In genomic region chr7:10662982-10663884, GRCh38 we compare ENCODE assay signal across 22 cellular contexts.
A peak's percentile ranks its signal among the peaks of the same experiment; 100 is the strongest.
DNase-seq lines count a peak whose midpoint lies in the region; ATAC-seq lines count a peak whose summit lies in the region.
"Had no signal": no experiment of that assay in that cellular context is flagged by ENCODE, and none has a peak within 500 bp of the region (broad histone marks: within the 10 kb centered on the region; RNA-seq: fewer than 3 reads in every experiment).

No MANE protein-coding gene starts in this region.

- H3K4me1 ChIP-seq in ACC112 (ENCODE audit: control insufficient read depth, insufficient read depth, low read length, unreplicated experiment): no peaks in the 10 kb centered on the region
- H3K4me1 ChIP-seq: psoas muscle, tibial artery had no signal

- H3K27ac ChIP-seq in ACC112 (ENCODE audit: low read depth, low read length): no peak overlapping the region
- H3K27ac ChIP-seq: psoas muscle, tibial artery had no signal

- no peaks in the 10 kb centered on the region for H3K79me2 ChIP-seq in ACC112 (ENCODE audit: control insufficient read depth, insufficient read depth, low read length, unreplicated experiment)

- no peaks in the 10 kb centered on the region for H3K36me3 ChIP-seq in ACC112 (ENCODE audit: insufficient read depth, low read length)
- H3K36me3 ChIP-seq: tibial artery had no signal

- H3K27me3 ChIP-seq in ACC112 (ENCODE audit: insufficient read depth, low read length): no peaks in the 10 kb centered on the region
- H3K27me3 ChIP-seq: dorsolateral prefrontal cortex, tibial artery had no signal

- DNase-seq in RPMI8226 (peak; percentile 67), D341Med (ENCODE audit: low spot score) (no peak), COR-L47 (lab: John Stamatoyannopoulos, UW) (no peak), kidney glomerular epithelial cell (lab: John Stamatoyannopoulos, UW) (no peak)
- DNase-seq: activated CD4-positive, alpha-beta memory T cell treated with anti-CD3 and anti-CD28 coated beads, Interleukin-2, amount 10 ng/mL, durations not matched to agents 7 days and 5 days; activated gamma-delta T cell treated with Interleukin-2 at 50 U/mL for 16 hours; activated T-cell treated with anti-CD3 and anti-CD28 coated beads for 4 hours; amniotic stem cell; CD4-positive, CD25-positive, alpha-beta regulatory T cell; DMS53; GOT3; left ventricle myocardium superior; NCI-H1694; NCI-H82; psoas muscle; tibial artery had no signal

- 0 out of 2 replicates have a peak overlapping the region, but pooled peaks have one; percentile 22 for H3K4me3 ChIP-seq in ACC112 (ENCODE audit: low read depth, low read length)
- H3K4me3 ChIP-seq: dorsolateral prefrontal cortex, psoas muscle, tibial artery had no signal

- peak; percentile 54 for ATAC-seq in GM18907 (IDR thresholded peaks at IDR 0.05; ENCODE audit: unreplicated experiment)
- ATAC-seq in HG03159 (IDR thresholded peaks at IDR 0.05; ENCODE audit: unreplicated experiment): peak; percentile 61
- no peak for ATAC-seq in HG02938 (IDR thresholded peaks at IDR 0.05; ENCODE audit: unreplicated experiment)
- ATAC-seq: left ventricle myocardium superior, psoas muscle, WTC11 had no signal

- H2AFZ ChIP-seq in ACC112 (ENCODE audit: low read length, unreplicated experiment): no peak overlapping the region
